ENCODE assay signal across 22 cellular contexts in the genomic region with DNA sequence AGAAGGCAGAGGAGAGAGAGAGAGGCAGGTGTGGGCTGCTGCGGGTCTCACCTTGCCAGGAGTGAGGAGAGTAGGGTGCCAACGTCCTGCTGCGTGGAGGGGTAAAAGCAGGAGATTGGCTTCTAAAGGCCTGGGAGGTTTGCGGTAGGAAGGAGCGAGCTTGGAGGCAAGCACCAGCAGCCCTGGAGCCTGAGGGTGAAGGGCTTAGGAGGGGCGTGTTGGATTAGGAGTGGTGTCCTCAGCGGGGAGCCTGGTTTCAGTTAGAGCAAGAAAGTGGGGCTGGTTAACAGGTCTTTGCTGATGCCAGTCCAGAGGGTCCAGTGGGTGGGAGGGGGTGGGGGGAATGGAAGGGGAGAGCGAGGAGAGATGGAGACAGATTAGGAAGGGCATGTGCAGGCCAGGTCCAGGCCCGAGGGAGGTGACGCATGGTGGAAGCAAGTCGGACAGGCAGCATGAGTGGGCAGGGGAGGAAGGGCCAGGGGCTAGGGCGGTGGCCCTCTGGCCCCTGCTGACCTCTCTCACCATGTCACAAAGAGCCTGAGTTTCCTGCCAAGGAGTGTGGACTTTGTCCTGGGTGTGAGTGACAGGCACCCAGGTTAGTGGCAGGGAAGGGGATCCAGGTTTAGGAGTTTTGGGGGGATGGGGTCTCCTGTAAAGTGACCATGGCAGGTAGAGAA. TPM values are rescaled to one million over a fixed set of nuclear protein-coding genes. Genes with fewer than 3 reads are reported as not detected.
"Had no signal": no experiment of that assay in that cellular context is flagged by ENCODE, and none has a peak within 500 bp of the region (broad histone marks: within the 10 kb centered on the region; RNA-seq: fewer than 3 reads in every experiment).

No MANE protein-coding gene starts in this region.

- H3K9me3 ChIP-seq: heart left ventricle, neutrophil, stomach, testis had no signal

- H3K4me3 Mint-ChIP-seq: activated naive CD4-positive, alpha-beta T cell treated with anti-CD3 and anti-CD28 coated beads for 36 hours; activated naive CD8-positive, alpha-beta T cell treated with anti-CD3 and anti-CD28 coated beads, Interleukin-2, amount 50 U/mL, for 24 hours; activated T-helper 17 cell treated with anti-CD3 and anti-CD28 coated beads, Interleukin-2, amount 50 U/mL, for 72 hours had no signal

- H3K27ac Mint-ChIP-seq: activated naive CD4-positive, alpha-beta T cell treated with anti-CD3 and anti-CD28 coated beads for 36 hours; activated naive CD8-positive, alpha-beta T cell treated with anti-CD3 and anti-CD28 coated beads, Interleukin-2, amount 50 U/mL, for 24 hours; activated T-helper 17 cell treated with anti-CD3 and anti-CD28 coated beads, Interleukin-2, amount 50 U/mL, for 72 hours had no signal

- H3K9me3 Mint-ChIP-seq: activated naive CD4-positive, alpha-beta T cell treated with anti-CD3 and anti-CD28 coated beads for 36 hours; activated naive CD8-positive, alpha-beta T cell treated with anti-CD3 and anti-CD28 coated beads, Interleukin-2, amount 50 U/mL, for 24 hours; activated T-helper 17 cell treated with anti-CD3 and anti-CD28 coated beads, Interleukin-2, amount 50 U/mL, for 72 hours; naive B cell had no signal

- H3K4me3 ChIP-seq: heart left ventricle, skin epidermis, stomach, testis had no signal

- H3K4me1 Mint-ChIP-seq: activated T-helper 17 cell treated with anti-CD3 and anti-CD28 coated beads, Interleukin-2, amount 50 U/mL, for 72 hours had no signal

- DNase-seq: activated CD4-positive, alpha-beta T cell treated with anti-CD3 and anti-CD28 coated beads, Interleukin-2, amount 50 U/mL, for 4 hours; activated naive CD4-positive, alpha-beta T cell treated with anti-CD3 and anti-CD28 coated beads for 36 hours; activated naive CD8-positive, alpha-beta T cell treated with anti-CD3 and anti-CD28 coated beads, Interleukin-2, amount 50 U/mL, for 24 hours; activated T-cell treated with anti-CD3 and anti-CD28 coated beads for 4 hours; aorta; dermis blood vessel endothelial cell; mammary epithelial cell; naive B cell; stimulated activated CD4-positive, alpha-beta T cell treated with anti-CD3 and anti-CD28 coated beads, Interleukin-4, amount 100 ng/mL, for 4 hours; stimulated activated CD8-positive, alpha-beta memory T cell treated with anti-CD3 and anti-CD28 coated beads, Interleukin-4, amount 100 ng/mL, for 48 hours; stomach; SW 1271; T-helper 9 cell; testis had no signal

- H3K27me3 Mint-ChIP-seq: activated naive CD8-positive, alpha-beta T cell treated with anti-CD3 and anti-CD28 coated beads, Interleukin-2, amount 50 U/mL, for 24 hours; activated T-helper 17 cell treated with anti-CD3 and anti-CD28 coated beads, Interleukin-2, amount 50 U/mL, for 72 hours; naive B cell had no signal

- H3K27ac ChIP-seq: epithelial cell of prostate, heart left ventricle, neutrophil, skin epidermis, stomach, testis had no signal

- ATAC-seq: activated CD4-positive, CD25-positive, alpha-beta regulatory T cell treated with anti-CD3 and anti-CD28 coated beads, Interleukin-2, amount 50 U/mL, for 24 hours; activated naive CD8-positive, alpha-beta T cell treated with anti-CD3 and anti-CD28 coated beads, Interleukin-2, amount 50 U/mL, for 24 hours; activated T-helper 17 cell treated with anti-CD3 and anti-CD28 coated beads, Interleukin-2, amount 50 U/mL, for 72 hours; heart left ventricle had no signal

- H3K4me1 ChIP-seq: heart left ventricle, testis had no signal

- H3K27me3 ChIP-seq: heart left ventricle, neutrophil, stomach, testis had no signal

RNA-seq across cellular contexts. Expression of a gene that starts 36.6 kb away (rescaled TPM):
- total RNA-seq: activated naive CD4-positive, alpha-beta T cell treated with anti-CD3 and anti-CD28 coated beads for 36 hours; aorta; dermis blood vessel endothelial cell; frontal cortex; heart left ventricle; mammary epithelial cell; ureter had no signal
